Comparison of ENCODE assay signal across 19 cellular contexts in genomic region chr2:134197445-134197844, GRCh38. TPM values are rescaled to one million over a fixed set of nuclear protein-coding genes. Genes with fewer than 3 reads are reported as not detected.
A peak's percentile ranks its signal among the peaks of the same experiment; 100 is the strongest.
DNase-seq lines count a peak whose midpoint lies in the region; ATAC-seq, FAIRE-seq and TF ChIP-seq lines count a peak whose summit lies in the region.
"Had no signal": no experiment of that assay in that cellular context is flagged by ENCODE, and none has a peak within 500 bp of the region (broad histone marks: within the 10 kb centered on the region; RNA-seq: fewer than 3 reads in every experiment).

No MANE protein-coding gene starts in this region.

- no peaks in the 10 kb centered on the region for H3K9me3 ChIP-seq in BLaER1 treated with 17β-estradiol and CSF1 and Interleukin-3, amounts not matched to agents 10 nM and 100 nM (replicated peaks in 1 of 11)
- H3K9me3 ChIP-seq in CD4-positive, alpha-beta memory T cell (ENCODE audit: control insufficient read depth in 1 of 2, low read length in 2 of 2), result no peaks in the 10 kb centered on the region
- H3K9me3 ChIP-seq in H1 (ENCODE audit: insufficient read depth in 2 of 2, low read depth in 1 of 2, low read length in 1 of 2), result no peaks in the 10 kb centered on the region
- no peaks in the 10 kb centered on the region for H3K9me3 ChIP-seq in HAP-1
- no peaks in the 10 kb centered on the region for H3K9me3 ChIP-seq in GM23248 (ENCODE audit: low read depth)
- no peaks in the 10 kb centered on the region for H3K9me3 ChIP-seq in SK-N-SH

- H3K9ac ChIP-seq in BLaER1 treated with 17β-estradiol and CSF1 and Interleukin-3, amounts not matched to agents 10 nM and 100 nM, result no peak overlapping the region
- no peak overlapping the region for H3K9ac ChIP-seq in H1 (replicated peaks in 1 of 4; ENCODE audit: extremely low read depth in 1 of 4, low read depth in 3 of 4, low read length in 3 of 4)
- H3K9ac ChIP-seq in GM23248, result no peak overlapping the region
- no peak overlapping the region for H3K9ac ChIP-seq in SK-N-SH

- H3K9me2 ChIP-seq in GM23248 (ENCODE audit: insufficient read depth), result no peaks in the 10 kb centered on the region
- no peaks in the 10 kb centered on the region for H3K9me2 ChIP-seq in SK-N-SH

- H3K27me3 Mint-ChIP-seq in CD4-positive, alpha-beta memory T cell, result no peaks in the 10 kb centered on the region
- no peaks in the 10 kb centered on the region for H3K27me3 Mint-ChIP-seq in WTC11 (ENCODE audit: low read depth)

- no peak overlapping the region for H2BK15ac ChIP-seq in H1 (ENCODE audit: low read length)

- no peak overlapping the region for H2BK120ac ChIP-seq in H1 (replicated peaks; ENCODE audit: low read depth, low read length)

- peaks cover 0 to 5% of the 10 kb centered on the region in 2 donors for H3K36me3 Mint-ChIP-seq in CD4-positive, alpha-beta memory T cell
- H3K36me3 Mint-ChIP-seq in WTC11, result no peaks in the 10 kb centered on the region

- ATAC-seq in WTC11, result no peak
- ATAC-seq: GM23338, PC-3 had no signal

- no peak overlapping the region for H4K91ac ChIP-seq in H1 (replicated peaks; ENCODE audit: insufficient read length, low read length)

- H3F3A ChIP-seq in GM23248 (ENCODE audit: insufficient read depth), result no peaks in the 10 kb centered on the region
- H3F3A ChIP-seq in SK-N-SH (replicated peaks; ENCODE audit: insufficient read depth), result no peaks in the 10 kb centered on the region

- no peak for TF ChIP-seq POLR2A in H1 (IDR thresholded peaks at IDR 0.05; ENCODE audit: control extremely low read depth in 1 of 2, low read depth in 2 of 2, low read length in 2 of 2)

- no peak for FAIRE-seq in H1 (lab: Jason Lieb, UNC)
- FAIRE-seq: astrocyte had no signal

- H4K20me1 ChIP-seq in BLaER1 treated with 17β-estradiol and CSF1 and Interleukin-3, amounts not matched to agents 10 nM and 100 nM, result peaks cover 8 to 96% (median 62%) of the 10 kb centered on the region in 11 experiments; a peak in 19 of 22 replicates
- peaks cover 0 to 4% of the 10 kb centered on the region in 2 experiments for H4K20me1 ChIP-seq in H1 (replicated peaks in 1 of 2; ENCODE audit: control insufficient read depth in 1 of 2, insufficient read depth in 2 of 2, low read length in 2 of 2)
- H4K20me1 ChIP-seq in GM23248 (ENCODE audit: insufficient read depth), result no peaks in the 10 kb centered on the region
- no peaks in the 10 kb centered on the region for H4K20me1 ChIP-seq in SK-N-SH (ENCODE audit: insufficient read depth)

- H3K4me1 Mint-ChIP-seq in CD4-positive, alpha-beta memory T cell, result peaks cover 70 to 89% (median 79%) of the 10 kb centered on the region in 4 donors
- peaks cover 74% of the 10 kb centered on the region for H3K4me1 Mint-ChIP-seq in WTC11

- POLR2A ChIA-PET in CD4-positive, alpha-beta memory T cell (lab: Charles Lee; ENCODE audit: partially characterized antibody), result interaction anchor here (0.9 to 4.9 kb wide), 9 partner anchors 9 to 77 kb away, joined by 3 to 36 read pairs (median 9); no protein-coding TSS in a partner anchor
- POLR2A ChIA-PET in WTC11 (lab: Charles Lee), result no interaction called here
- POLR2A ChIA-PET in H1 (lab: Charles Lee; ENCODE audit: partially characterized antibody), result no interaction called here
- POLR2A ChIA-PET in SK-N-SH (lab: Yijun Ruan, JAX), result interaction anchor here (1.0 kb wide), 1 partner anchor 9 kb away, joined by 3 read pairs; no protein-coding TSS in a partner anchor

- H4K8ac ChIP-seq in H1 (ENCODE audit: extremely low read depth, insufficient read depth, low read length), result no peak overlapping the region

- CTCF ChIA-PET in CD4-positive, alpha-beta memory T cell (lab: Charles Lee; ENCODE audit: partially characterized antibody), result interaction anchor here (0.7 to 12.7 kb wide), 11 partner anchors 9 to 310 kb away, joined by 3 to 358 read pairs (median 7); no protein-coding TSS in a partner anchor
- CTCF ChIA-PET in WTC11 (lab: Charles Lee) (interaction anchor here (0.8 to 1.6 kb wide), 3 partner anchors 9 to 74 kb away, joined by 3 to 5 read pairs (median 3); no protein-coding TSS in a partner anchor), H1 (lab: Charles Lee; ENCODE audit: partially characterized antibody) (interaction anchor here (0.9 to 12.8 kb wide), 10 partner anchors 8 to 85 kb away, joined by 3 to 240 read pairs (median 4); no protein-coding TSS in a partner anchor), SK-N-SH (lab: Yijun Ruan, JAX) (interaction anchor here (0.9 to 3.2 kb wide), 7 partner anchors 10 to 254 kb away, joined by 3 to 9 read pairs (median 4); no protein-coding TSS in a partner anchor)

- H2BK20ac ChIP-seq in H1 (ENCODE audit: low read length), result no peak overlapping the region

- no peak overlapping the region for H2AK5ac ChIP-seq in H1 (ENCODE audit: low read depth, low read length)

- H3K4me1 ChIP-seq in BLaER1 treated with 17β-estradiol and CSF1 and Interleukin-3, amounts not matched to agents 10 nM and 100 nM, result peaks cover 18 to 83% (median 56%) of the 10 kb centered on the region in 10 experiments
- H3K4me1 ChIP-seq in CD4-positive, alpha-beta memory T cell (ENCODE audit: insufficient read depth, low read length), result peaks cover 80% of the 10 kb centered on the region
- H3K4me1 ChIP-seq in H1 (replicated peaks in 1 of 4; ENCODE audit: control insufficient read depth in 3 of 4, insufficient read depth in 4 of 4, low read length in 3 of 4) (peaks cover 4 to 11% (median 6%) of the 10 kb centered on the region in 4 experiments), HAP-1 (peaks cover 4% of the 10 kb centered on the region; the same call in 1 of the 2 replicates), GM23248 (ENCODE audit: insufficient read depth) (peaks cover 4% of the 10 kb centered on the region; the same call in 1 of the 2 replicates), SK-N-SH (ENCODE audit: control insufficient read depth in 1 of 2, insufficient read depth in 2 of 2, low read depth in 1 of 2, low read length in 1 of 2) (peaks cover 0 to 22% of the 10 kb centered on the region in 2 experiments; a peak in 1 of 4 replicates)

- no peak for DNase-seq in CD4-positive, alpha-beta memory T cell
- DNase-seq in WTC11 (ENCODE audit: low spot score), result no peak
- DNase-seq in H1 (ENCODE audit: low read depth in 1 of 2, low spot score in 2 of 2), result no peak
- DNase-seq in HAP-1 (ENCODE audit: low spot score in 2 of 2), result no peak
- DNase-seq in GM23248, result no peak
- DNase-seq in SK-N-SH, result no peak
- DNase-seq: activated CD4-positive, alpha-beta T cell treated with anti-CD3 and anti-CD28 coated beads, Interleukin-2, amount 50 U/mL, for 1 hour; islet precursor cell; NCI-H146; NCI-H82; PC-3; posterior cingulate gyrus; substantia nigra; T1000 had no signal

- no peak for TF ChIP-seq EP300 in H1 (IDR thresholded peaks at IDR 0.05; ENCODE audit: borderline replicate concordance in 1 of 2, low read depth in 2 of 2, low read length in 2 of 2)
- TF ChIP-seq EP300 in SK-N-SH (IDR thresholded peaks at IDR 0.05; ENCODE audit: borderline replicate concordance in 1 of 2, low read depth in 1 of 2, low read length in 1 of 2), result no peak

- no peak overlapping the region for H3K4me3 ChIP-seq in BLaER1 treated with 17β-estradiol and CSF1 and Interleukin-3, amounts not matched to agents 10 nM and 100 nM
- H3K4me3 ChIP-seq in CD4-positive, alpha-beta memory T cell (ENCODE audit: low read length in 2 of 2), result no peak overlapping the region
- H3K4me3 ChIP-seq in H1 (ENCODE audit: extremely low read depth in 1 of 4, insufficient read depth in 2 of 4, low read depth in 3 of 4, low read length in 4 of 4), result no peak overlapping the region
- no peak overlapping the region for H3K4me3 ChIP-seq in HAP-1
- H3K4me3 ChIP-seq in GM23248, result no peak overlapping the region
- H3K4me3 ChIP-seq in SK-N-SH (ENCODE audit: low read depth in 2 of 2, low read length in 1 of 2), result no peak overlapping the region
- H3K4me3 ChIP-seq: GM23338 had no signal

- H3K23ac ChIP-seq in H1 (ENCODE audit: insufficient read length), result no peak overlapping the region

- H2BK5ac ChIP-seq in H1 (ENCODE audit: low read depth, low read length), result no peak overlapping the region

- no peaks in the 10 kb centered on the region for H3K9me3 Mint-ChIP-seq in CD4-positive, alpha-beta memory T cell
- no peaks in the 10 kb centered on the region for H3K9me3 Mint-ChIP-seq in WTC11
- H3K9me3 Mint-ChIP-seq: activated T-helper 2 cell treated with anti-CD3 and anti-CD28 coated beads, Interferon-gamma antibody, Interleukin-2, Interleukin-4, amounts not matched to agents 10 μg/mL and 5 μg/mL and 100 μg/mL, durations not matched to agents 14 hours and 24 hours and 36 hours; GM23338; nephron had no signal

- H3K4me3 Mint-ChIP-seq in CD4-positive, alpha-beta memory T cell, result peak overlapping the region; percentile 18 to 82 (median 74)
- H3K4me3 Mint-ChIP-seq in WTC11, result no peak overlapping the region
- H3K4me3 Mint-ChIP-seq: GM23338, nephron had no signal

- H3K14ac ChIP-seq in H1 (ENCODE audit: insufficient read length), result no peak overlapping the region

- WGBS in H1 (ENCODE audit: extremely low coverage in 1 of 2, insufficient coverage in 1 of 2, insufficient read length in 1 of 2, insufficient replicate concordance in 2 of 2, low coverage in 1 of 2, low lambda C conversion rate in 2 of 2, missing lambda C conversion rate in 1 of 2), 2 experiments, result 92% methylated on average over 3 of the region's 3 CpGs; no CpG with 5 or more reads in 1 of the 2 experiments
- WGBS in GM23248 (ENCODE audit: low coverage in 1 of 2, low lambda C conversion rate in 2 of 2, missing lambda C conversion rate in 2 of 2), 2 experiments, result 94 to 100% methylated on average over 3 of the region's 3 CpGs
- WGBS in SK-N-SH (ENCODE audit: low lambda C conversion rate), result 97% methylated on average over 3 of the region's 3 CpGs

- in situ Hi-C loops in HAP-1 (cut with MboI; ENCODE audit: low sequenced_read_pairs) (no loop called here), GM23248 (cut with MboI) (no loop called here)

- peak overlapping the region; percentile 16 to 73 (median 33); a peak in 21 of 22 replicates for H3K4me2 ChIP-seq in BLaER1 treated with 17β-estradiol and CSF1 and Interleukin-3, amounts not matched to agents 10 nM and 100 nM
- H3K4me2 ChIP-seq in H1 (ENCODE audit: insufficient read depth in 1 of 2, low read depth in 2 of 2, low read length in 2 of 2) (no peak overlapping the region), GM23248 (ENCODE audit: unreplicated experiment) (no peak overlapping the region), SK-N-SH (no peak overlapping the region)

- H3K4ac ChIP-seq in H1 (replicated peaks; ENCODE audit: insufficient read length, low read depth, low read length), result no peak overlapping the region

- H3K27ac Mint-ChIP-seq in CD4-positive, alpha-beta memory T cell, result peak overlapping the region; percentile 72 to 88 (median 83)
- 0 out of 2 replicates have a peak overlapping the region, but pooled peaks have one; percentile 5 for H3K27ac Mint-ChIP-seq in WTC11
- H3K27ac Mint-ChIP-seq: activated T-helper 2 cell treated with anti-CD3 and anti-CD28 coated beads, Interferon-gamma antibody, Interleukin-2, Interleukin-4, amounts not matched to agents 10 μg/mL and 5 μg/mL and 100 μg/mL, durations not matched to agents 14 hours and 24 hours and 36 hours; nephron had no signal

- no peaks in the 10 kb centered on the region for H3K23me2 ChIP-seq in H1 (ENCODE audit: low read depth, low read length)

- H4K5ac ChIP-seq in H1 (ENCODE audit: insufficient read length, low read depth, low read length), result no peak overlapping the region

- no peak overlapping the region for H3K56ac ChIP-seq in H1 (replicated peaks; ENCODE audit: insufficient read length, low read depth, low read length)

- TF ChIP-seq RAD21 in H1 (IDR thresholded peaks at IDR 0.05 in 1 of 2, conservative IDR thresholded peaks at IDR 0.05 in 1 of 2; ENCODE audit: low read depth in 2 of 2, low read length in 2 of 2), result no peak
- no peak for TF ChIP-seq RAD21 in SK-N-SH (IDR thresholded peaks at IDR 0.05; ENCODE audit: low read length)

- no peak overlapping the region for H2BK12ac ChIP-seq in H1 (ENCODE audit: low read depth, low read length)

- TF ChIP-seq CTCF in WTC11 (IDR thresholded peaks at IDR 0.05), result no peak
- TF ChIP-seq CTCF in H1 (IDR thresholded peaks at IDR 0.05; ENCODE audit: control extremely low read depth in 1 of 3, insufficient read depth in 1 of 3, low read depth in 1 of 3, low read length in 3 of 3), result no peak
- TF ChIP-seq CTCF in SK-N-SH (IDR thresholded peaks at IDR 0.05), result no peak

- H3K27ac ChIP-seq in BLaER1 treated with 17β-estradiol and CSF1 and Interleukin-3, amounts not matched to agents 10 nM and 100 nM, result peak overlapping the region in 6 of 11 experiments; percentile 1 to 37 (median 10); a peak in 5 of 22 replicates
- no peak overlapping the region for H3K27ac ChIP-seq in CD4-positive, alpha-beta memory T cell (ENCODE audit: low read depth, low read length)
- H3K27ac ChIP-seq in H1 (ENCODE audit: low read depth, low read length), result no peak overlapping the region
- H3K27ac ChIP-seq in GM23248, result no peak overlapping the region
- no peak overlapping the region; a peak in 1 of 4 replicates for H3K27ac ChIP-seq in SK-N-SH (ENCODE audit: low read depth in 2 of 2, low read length in 1 of 2)

- H2AFZ ChIP-seq in H1 (ENCODE audit: low read length) (no peak overlapping the region), GM23248 (no peak overlapping the region), SK-N-SH (ENCODE audit: low read depth) (no peak overlapping the region)
- H2AFZ ChIP-seq: GM23338 had no signal

- H3K27me3 ChIP-seq in BLaER1 treated with 17β-estradiol and CSF1 and Interleukin-3, amounts not matched to agents 10 nM and 100 nM, result no peaks in the 10 kb centered on the region
- H3K27me3 ChIP-seq in CD4-positive, alpha-beta memory T cell (ENCODE audit: insufficient read depth, low read length), result no peaks in the 10 kb centered on the region
- H3K27me3 ChIP-seq in H1 (replicated peaks in 1 of 4; ENCODE audit: control insufficient read depth in 3 of 4, extremely low read depth in 1 of 4, insufficient read depth in 3 of 4, low read length in 3 of 4), result no peaks in the 10 kb centered on the region
- no peaks in the 10 kb centered on the region for H3K27me3 ChIP-seq in HAP-1 (ENCODE audit: low read depth)
- H3K27me3 ChIP-seq in GM23248 (replicated peaks; ENCODE audit: insufficient read depth), result no peaks in the 10 kb centered on the region
- H3K27me3 ChIP-seq in SK-N-SH (ENCODE audit: insufficient read depth), result no peaks in the 10 kb centered on the region

- H3K79me1 ChIP-seq in H1 (ENCODE audit: low read depth, low read length), result peaks cover 6% of the 10 kb centered on the region; the same call in 1 of the 2 replicates

- peaks cover 0 to 32% (median 5%) of the 10 kb centered on the region in 11 experiments; a peak in 8 of 22 replicates for H3K36me3 ChIP-seq in BLaER1 treated with 17β-estradiol and CSF1 and Interleukin-3, amounts not matched to agents 10 nM and 100 nM
- no peaks in the 10 kb centered on the region for H3K36me3 ChIP-seq in CD4-positive, alpha-beta memory T cell (ENCODE audit: insufficient read depth, low read length)
- H3K36me3 ChIP-seq in H1 (ENCODE audit: control insufficient read depth in 2 of 4, insufficient read depth in 4 of 4, low read length in 3 of 4), result no peaks in the 10 kb centered on the region
- no peaks in the 10 kb centered on the region for H3K36me3 ChIP-seq in HAP-1 (replicated peaks)
- H3K36me3 ChIP-seq in GM23248 (ENCODE audit: low read depth), result no peaks in the 10 kb centered on the region
- no peaks in the 10 kb centered on the region for H3K36me3 ChIP-seq in SK-N-SH (replicated peaks in 1 of 2; ENCODE audit: control insufficient read depth in 1 of 2, insufficient read depth in 2 of 2, low read length in 1 of 2)

- intact Hi-C loops in CD4-positive, alpha-beta memory T cell (cut with micrococcal nuclease), result no loop called here

- H3K79me2 ChIP-seq in H1 (ENCODE audit: control insufficient read depth in 1 of 2, insufficient read depth in 2 of 2, low read length in 2 of 2) (peaks cover 0 to 84% of the 10 kb centered on the region in 2 experiments; a peak in 3 of 4 replicates), GM23248 (ENCODE audit: insufficient read depth) (peaks cover 41% of the 10 kb centered on the region), SK-N-SH (ENCODE audit: insufficient read depth) (no peaks in the 10 kb centered on the region)

- H3K18ac ChIP-seq in H1 (ENCODE audit: extremely low read depth, low read length), result no peak overlapping the region

RNA-seq across cellular contexts. Expression of gene MGAT5, which starts 56.4 kb away (rescaled TPM):
- 10 to 100 TPM; 78.1 to 81.3 TPM for total RNA-seq in CD4-positive, alpha-beta memory T cell
- polyA plus RNA-seq in CD4-positive, alpha-beta memory T cell, result 10 to 100 TPM in 1 of 2 donors, 1 to 10 TPM in 1; 4.4 to 17.9 TPM
- total RNA-seq in WTC11 (2021), result 43.6 to 52.4 TPM (median 47.7 TPM) in 3 replicates
- 49.2 and 49.4 TPM in 2 replicates for total RNA-seq in H1 (2021; fragmentation: NEBNext Ultra II Directional; extraction: Animal tissue kit (Norgen Biotek cat#: 25700))
- polyA plus RNA-seq in H1 (2011; rRNA removed) (10.9 and 11.2 TPM in 2 replicates), GM23248 (2016; fragmentation: Nextera tagmentation; extraction: Ambion mirVana) (1.8 and 4.9 TPM in 2 replicates), SK-N-SH (2012; rRNA removed) (18.2 and 20.6 TPM in 2 replicates)
- 14.8 TPM for polyA plus RNA-seq in H1 (2011; cell fraction: cytosol; rRNA removed)
- 20.7 TPM for polyA plus RNA-seq in H1 (2011; cell fraction: nucleus; rRNA removed)
- 16.3 to 23.5 TPM (median 19.1 TPM) in 4 replicates for polyA plus RNA-seq in H1 (2012, experiment 1 of 2)
- 1.8 TPM for polyA plus RNA-seq in H1 (2012, experiment 2 of 2)
- 21.6 TPM for polyA plus RNA-seq in H1 (2013, experiment 1 of 2)
- 23.7 TPM for polyA plus RNA-seq in H1 (2013, experiment 2 of 2)
- 66.6 and 90.3 TPM in 2 replicates for polyA minus RNA-seq in H1 (2011; rRNA and poly(A)+ RNA removed)
- polyA minus RNA-seq in H1 (2011; cell fraction: cytosol; rRNA and poly(A)+ RNA removed), result 26.0 TPM
- polyA minus RNA-seq in H1 (2011; cell fraction: nucleus; rRNA and poly(A)+ RNA removed), result 119 TPM
- 15.9 and 23.1 TPM in 2 replicates for total RNA-seq in GM23248 (2014; rRNA removed; shearing (Covaris generic))
- polyA plus RNA-seq in SK-N-SH (2012; cell fraction: cytosol; rRNA removed), result 18.2 and 21.6 TPM in 2 replicates
- 10.5 and 14.6 TPM in 2 replicates for polyA plus RNA-seq in SK-N-SH (2012; cell fraction: nucleus; rRNA removed)

Comparison
In these comparisons a context has a peak if more than half of its experiments do, and no peak if none do; other contexts are left out.
1. H3K27ac ChIP-seq: peak in BLaER1 treated with 17β-estradiol and CSF1 and Interleukin-3, amounts not matched to agents 10 nM and 100 nM (6 of 11); none in CD4-positive, alpha-beta memory T cell (single experiment), H1 (single experiment), GM23248 (single experiment) and SK-N-SH (0 of 2).
2. H3K4me2 ChIP-seq: peak in BLaER1 treated with 17β-estradiol and CSF1 and Interleukin-3, amounts not matched to agents 10 nM and 100 nM (11 of 11); none in H1 (0 of 2), GM23248 (single experiment) and SK-N-SH (single experiment).
3. POLR2A ChIA-PET loops: an anchor here in CD4-positive, alpha-beta memory T cell (0.9 to 4.9 kb wide) and SK-N-SH (1.0 kb wide); none called in WTC11 and H1.